In genomic region chr17:3636908-3637373, GRCh38 we compare ENCODE assay signal across 8 cellular contexts. TPM values are rescaled to one million over a fixed set of nuclear protein-coding genes. Genes with fewer than 3 reads are reported as not detected.
A peak's percentile ranks its signal among the peaks of the same experiment; 100 is the strongest.
DNase-seq lines count a peak whose midpoint lies in the region; ATAC-seq and TF ChIP-seq lines count a peak whose summit lies in the region.

No MANE protein-coding gene starts in this region.

- CTCF ChIA-PET in Calu3 (lab: Charles Lee) = interaction anchor here (0.6 to 1.1 kb wide), 2 partner anchors 588 to 593 kb away, joined by 4 read pairs; no protein-coding TSS in a partner anchor

- H3K4me3 Mint-ChIP-seq in Calu3 (ENCODE audit: low read depth, unreplicated experiment) = peak overlapping the region; percentile 89
- peak overlapping the region; percentile 93 for H3K4me3 Mint-ChIP-seq in GM23338

- H3K4me3 ChIP-seq in GM23338 (peak overlapping the region; percentile 94), Peyer's patch (peak overlapping the region; percentile 76 to 97 (median 88)), osteoblast (ENCODE audit: insufficient read depth, low read length) (peak overlapping the region; percentile 83)

- DNase-seq in Calu3 (no peak), GM23338 (ENCODE audit: low spot score) (peak; percentile 52), Peyer's patch (no peak), epithelial cell of prostate (ENCODE audit: low read depth, low spot score) (no peak), osteoblast (ENCODE audit: insufficient read length, low spot score, missing footprints) (peak; percentile 87), NCI-H2171 (lab: John Stamatoyannopoulos, UW) (no peak), T-helper 9 cell (no peak)

- H2AFZ ChIP-seq in GM23338 (peak overlapping the region; percentile 96), osteoblast (ENCODE audit: low read length) (peak overlapping the region; percentile 94)

- H3K27me3 ChIP-seq in GM23338 (ENCODE audit: insufficient read depth) (no peaks in the 10 kb centered on the region), Peyer's patch (no peaks in the 10 kb centered on the region), osteoblast (ENCODE audit: insufficient read depth, low read length) (no peaks in the 10 kb centered on the region)

- H3F3A ChIP-seq in GM23338 (replicated peaks; ENCODE audit: low read depth) = no peaks in the 10 kb centered on the region

- H3K27me3 Mint-ChIP-seq in Calu3 (ENCODE audit: unreplicated experiment) (no peaks in the 10 kb centered on the region), GM23338 (ENCODE audit: insufficient read depth, low read depth, poor library complexity) (peaks cover 11% of the 10 kb centered on the region)

- H3K27ac Mint-ChIP-seq in Calu3 (ENCODE audit: unreplicated experiment) (peak overlapping the region; percentile 97), GM23338 (peak overlapping the region; percentile 48; the same call in 1 of the 2 replicates)

- no peak for TF ChIP-seq CTCF in Calu3 (IDR thresholded peaks at IDR 0.05; ENCODE audit: unreplicated experiment)
- no peak for TF ChIP-seq CTCF in GM23338 (conservative IDR thresholded peaks at IDR 0.05; ENCODE audit: low read depth in 2 of 2)
- no peak for TF ChIP-seq CTCF in Peyer's patch (IDR thresholded peaks at IDR 0.05)
- no peak for TF ChIP-seq CTCF in osteoblast (IDR thresholded peaks at IDR 0.05; ENCODE audit: extremely low read depth, low read depth, low read length)

- H3K36me3 Mint-ChIP-seq in Calu3 (ENCODE audit: insufficient read depth, unreplicated experiment) (peaks cover 34% of the 10 kb centered on the region), GM23338 (ENCODE audit: low read depth) (peaks cover 12% of the 10 kb centered on the region)

- H3K9me3 ChIP-seq in Peyer's patch (no peaks in the 10 kb centered on the region), osteoblast (ENCODE audit: low read depth, low read length) (no peaks in the 10 kb centered on the region)

- peak; percentile 17 for ATAC-seq in GM23338
- no peak for ATAC-seq in GM21381 (IDR thresholded peaks at IDR 0.05; ENCODE audit: unreplicated experiment)

- peaks cover 11% of the 10 kb centered on the region for H4K20me1 ChIP-seq in GM23338 (replicated peaks; ENCODE audit: insufficient read depth)
- H4K20me1 ChIP-seq in osteoblast (ENCODE audit: insufficient read depth, low read length) = no peaks in the 10 kb centered on the region

- H3K9me3 Mint-ChIP-seq in Calu3 (ENCODE audit: low read depth, unreplicated experiment) = no peaks in the 10 kb centered on the region
- H3K9me3 Mint-ChIP-seq in GM23338 = no peaks in the 10 kb centered on the region

- H3K36me3 ChIP-seq in GM23338 (ENCODE audit: insufficient read depth) (no peaks in the 10 kb centered on the region), Peyer's patch (peaks cover 0 to 11% (median 0%) of the 10 kb centered on the region in 3 donors), osteoblast (ENCODE audit: insufficient read depth, low read length) (peaks cover 12% of the 10 kb centered on the region)

- no peaks in the 10 kb centered on the region for H3K9me2 ChIP-seq in GM23338 (ENCODE audit: insufficient read depth)

- H3K4me1 Mint-ChIP-seq in Calu3 (ENCODE audit: low read depth, unreplicated experiment) = no peaks in the 10 kb centered on the region
- peaks cover 16% of the 10 kb centered on the region for H3K4me1 Mint-ChIP-seq in GM23338

- H3K27ac ChIP-seq in GM23338 (ENCODE audit: low read depth) (peak overlapping the region; percentile 97; the same call in 1 of the 2 replicates), Peyer's patch (peak overlapping the region; percentile 89 to 97 (median 96)), epithelial cell of prostate (peak overlapping the region; percentile 95), osteoblast (ENCODE audit: low read depth, low read length) (peak overlapping the region; percentile 92)

- peak overlapping the region; percentile 96 for H3K4me2 ChIP-seq in GM23338
- peak overlapping the region; percentile 97 for H3K4me2 ChIP-seq in osteoblast (ENCODE audit: insufficient read depth, low read length)

- H3K79me2 ChIP-seq in GM23338 (replicated peaks; ENCODE audit: insufficient read depth) (peaks cover 49% of the 10 kb centered on the region), osteoblast (ENCODE audit: insufficient read depth, low read length) (peaks cover 39% of the 10 kb centered on the region)

- no TSS peak for BruUV-seq in Calu3 (replicated peaks; lab: Mats Ljungman, UMichigan)

- H3K4me1 ChIP-seq in GM23338 (ENCODE audit: insufficient read depth) (peaks cover 11% of the 10 kb centered on the region; the same call in 1 of the 2 replicates), Peyer's patch (peaks cover 4 to 26% (median 4%) of the 10 kb centered on the region in 4 donors), osteoblast (ENCODE audit: insufficient read depth, low read length) (peaks cover 13% of the 10 kb centered on the region)

- TF ChIP-seq POLR2A in Peyer's patch (IDR thresholded peaks at IDR 0.05) = no peak

- intact Hi-C loops in Calu3 (cut with micrococcal nuclease; ENCODE audit: unreplicated experiment) = no loop called here

TF ChIP-seq in GM23338, 12 proteins besides CTCF, POLR2A, EP300 and RAD21:
- TF ChIP-seq EZH2phosphoT487 (IDR thresholded peaks at IDR 0.05; ENCODE audit: unreplicated experiment) (no peak), NANOG (IDR thresholded peaks at IDR 0.05; ENCODE audit: borderline replicate concordance) (no peak)

RNA-seq across cellular contexts. Expression of gene CTNS, which starts 0.4 kb away (rescaled TPM):
- total RNA-seq in Calu3 (2022) = 5.1 TPM in 2 replicates
- 21.8 and 30.1 TPM in 2 replicates for total RNA-seq in GM23338 (2014; rRNA removed; shearing (Covaris generic))
- polyA plus RNA-seq in GM23338 (2016; fragmentation: Nextera tagmentation; extraction: Ambion mirVana) = 5.9 and 6.4 TPM in 2 replicates
- total RNA-seq in Peyer's patch = 10 to 100 TPM; 21.5 to 30.1 (median 27.7) TPM
- total RNA-seq in osteoblast = 34.7 and 46.0 TPM in 2 replicates

RNA-seq across cellular contexts. Expression of gene SHPK, which starts 0.9 kb away (rescaled TPM):
- total RNA-seq in Calu3 (2022) = 8.5 and 9.4 TPM in 2 replicates
- total RNA-seq in GM23338 (2014; rRNA removed; shearing (Covaris generic)) = 34.3 and 36.7 TPM in 2 replicates
- 11.3 and 11.5 TPM in 2 replicates for polyA plus RNA-seq in GM23338 (2016; fragmentation: Nextera tagmentation; extraction: Ambion mirVana)
- 10 to 100 TPM in 3 of 4 donors, 1 to 10 TPM in 1; 5.8 to 83.8 (median 44.9) TPM for total RNA-seq in Peyer's patch
- 8.3 and 13.8 TPM in 2 replicates for total RNA-seq in osteoblast

RNA-seq across cellular contexts. Expression of gene TRPV1, which starts 27.7 kb away (rescaled TPM):
- total RNA-seq in Calu3 (2022) (9.7 and 10.1 TPM in 2 replicates), Peyer's patch (10 to 100 TPM; 13.2 to 56.8 (median 36.3) TPM), osteoblast (2.4 and 2.5 TPM in 2 replicates)
- 3.8 and 4.0 TPM in 2 replicates for total RNA-seq in GM23338 (2014; rRNA removed; shearing (Covaris generic))
- 2.3 and 4.2 TPM in 2 replicates for polyA plus RNA-seq in GM23338 (2016; fragmentation: Nextera tagmentation; extraction: Ambion mirVana)

RNA-seq across cellular contexts. Expression of gene TAX1BP3, which starts 31.4 kb away (rescaled TPM):
- 63.9 and 66.1 TPM in 2 replicates for total RNA-seq in Calu3 (2022)
- 113 and 134 TPM in 2 replicates for total RNA-seq in GM23338 (2014; rRNA removed; shearing (Covaris generic))
- polyA plus RNA-seq in GM23338 (2016; fragmentation: Nextera tagmentation; extraction: Ambion mirVana) = 93.0 and 98.7 TPM in 2 replicates
- 100 to 1,000 TPM; 113 to 386 (median 239) TPM for total RNA-seq in Peyer's patch
- 149 and 164 TPM in 2 replicates for total RNA-seq in osteoblast

RNA-seq across cellular contexts. Expression of gene EMC6, which starts 31.7 kb away (rescaled TPM):
- total RNA-seq in Calu3 (2022) = 38.2 and 42.9 TPM in 2 replicates
- 27.6 and 48.0 TPM in 2 replicates for total RNA-seq in GM23338 (2014; rRNA removed; shearing (Covaris generic))
- polyA plus RNA-seq in GM23338 (2016; fragmentation: Nextera tagmentation; extraction: Ambion mirVana) = 230 and 232 TPM in 2 replicates
- 10 to 100 TPM; 12.6 to 28.1 (median 21.0) TPM for total RNA-seq in Peyer's patch
- 12.7 and 13.8 TPM in 2 replicates for total RNA-seq in osteoblast

Comparison
In these comparisons a context has a peak if more than half of its experiments do, and no peak if none do; other contexts are left out.
1. DNase-seq: peak in GM23338 (single experiment) and osteoblast (single experiment); none in Calu3 (single experiment), Peyer's patch (0 of 3), epithelial cell of prostate (single experiment), NCI-H2171 (single experiment) and T-helper 9 cell (single experiment).
2. Peak in every context shown above with its lines, with median percentiles within 50 percentile points of each other: H3K27ac ChIP-seq and H3K4me3 ChIP-seq.